1 cellular context compared by ENCODE assay signal in genomic region chr16:97822-98221, GRCh38.
TF ChIP-seq lines count a peak whose summit lies in the region.

No MANE protein-coding gene starts in this region.

TF ChIP-seq in H1, 55 proteins besides CTCF, POLR2A, EP300 and RAD21:
- TF ChIP-seq BCL11A (IDR thresholded peaks at IDR 0.05; ENCODE audit: low read depth in 2 of 2, low read length in 2 of 2) (no peak), PHF8 (conservative IDR thresholded peaks at IDR 0.05; ENCODE audit: low read depth, low read length) (no peak), RXRA (IDR thresholded peaks at IDR 0.05; ENCODE audit: insufficient read depth, low read depth, low read length) (no peak), SP4 (IDR thresholded peaks at IDR 0.05; ENCODE audit: low read length) (no peak), KDM1A (IDR thresholded peaks at IDR 0.05; ENCODE audit: borderline replicate concordance, low read length) (no peak), SP2 (IDR thresholded peaks at IDR 0.05; ENCODE audit: low read length) (no peak), TAF7 (optimal IDR thresholded peaks at IDR 0.05; ENCODE audit: borderline replicate concordance, low read depth, low read length) (no peak), CBX8 (IDR thresholded peaks at IDR 0.05; ENCODE audit: borderline replicate concordance, low read depth, low read length) (no peak), POU5F1 (IDR thresholded peaks at IDR 0.05; ENCODE audit: low read depth, low read length) (no peak), RBBP5 (IDR thresholded peaks at IDR 0.05; ENCODE audit: borderline replicate concordance, low read depth, low read length) (no peak), SP1 (IDR thresholded peaks at IDR 0.05; ENCODE audit: low read depth, low read length) (no peak), POLR2AphosphoS5 (IDR thresholded peaks at IDR 0.05; ENCODE audit: low read depth, low read length) (no peak), SUZ12 (IDR thresholded peaks at IDR 0.05; ENCODE audit: low read length) (no peak), BACH1 (IDR thresholded peaks at IDR 0.05; ENCODE audit: low read length) (no peak), TCF12 (IDR thresholded peaks at IDR 0.05; ENCODE audit: low read depth, low read length) (no peak)
- TF ChIP-seq, protein P1, sequence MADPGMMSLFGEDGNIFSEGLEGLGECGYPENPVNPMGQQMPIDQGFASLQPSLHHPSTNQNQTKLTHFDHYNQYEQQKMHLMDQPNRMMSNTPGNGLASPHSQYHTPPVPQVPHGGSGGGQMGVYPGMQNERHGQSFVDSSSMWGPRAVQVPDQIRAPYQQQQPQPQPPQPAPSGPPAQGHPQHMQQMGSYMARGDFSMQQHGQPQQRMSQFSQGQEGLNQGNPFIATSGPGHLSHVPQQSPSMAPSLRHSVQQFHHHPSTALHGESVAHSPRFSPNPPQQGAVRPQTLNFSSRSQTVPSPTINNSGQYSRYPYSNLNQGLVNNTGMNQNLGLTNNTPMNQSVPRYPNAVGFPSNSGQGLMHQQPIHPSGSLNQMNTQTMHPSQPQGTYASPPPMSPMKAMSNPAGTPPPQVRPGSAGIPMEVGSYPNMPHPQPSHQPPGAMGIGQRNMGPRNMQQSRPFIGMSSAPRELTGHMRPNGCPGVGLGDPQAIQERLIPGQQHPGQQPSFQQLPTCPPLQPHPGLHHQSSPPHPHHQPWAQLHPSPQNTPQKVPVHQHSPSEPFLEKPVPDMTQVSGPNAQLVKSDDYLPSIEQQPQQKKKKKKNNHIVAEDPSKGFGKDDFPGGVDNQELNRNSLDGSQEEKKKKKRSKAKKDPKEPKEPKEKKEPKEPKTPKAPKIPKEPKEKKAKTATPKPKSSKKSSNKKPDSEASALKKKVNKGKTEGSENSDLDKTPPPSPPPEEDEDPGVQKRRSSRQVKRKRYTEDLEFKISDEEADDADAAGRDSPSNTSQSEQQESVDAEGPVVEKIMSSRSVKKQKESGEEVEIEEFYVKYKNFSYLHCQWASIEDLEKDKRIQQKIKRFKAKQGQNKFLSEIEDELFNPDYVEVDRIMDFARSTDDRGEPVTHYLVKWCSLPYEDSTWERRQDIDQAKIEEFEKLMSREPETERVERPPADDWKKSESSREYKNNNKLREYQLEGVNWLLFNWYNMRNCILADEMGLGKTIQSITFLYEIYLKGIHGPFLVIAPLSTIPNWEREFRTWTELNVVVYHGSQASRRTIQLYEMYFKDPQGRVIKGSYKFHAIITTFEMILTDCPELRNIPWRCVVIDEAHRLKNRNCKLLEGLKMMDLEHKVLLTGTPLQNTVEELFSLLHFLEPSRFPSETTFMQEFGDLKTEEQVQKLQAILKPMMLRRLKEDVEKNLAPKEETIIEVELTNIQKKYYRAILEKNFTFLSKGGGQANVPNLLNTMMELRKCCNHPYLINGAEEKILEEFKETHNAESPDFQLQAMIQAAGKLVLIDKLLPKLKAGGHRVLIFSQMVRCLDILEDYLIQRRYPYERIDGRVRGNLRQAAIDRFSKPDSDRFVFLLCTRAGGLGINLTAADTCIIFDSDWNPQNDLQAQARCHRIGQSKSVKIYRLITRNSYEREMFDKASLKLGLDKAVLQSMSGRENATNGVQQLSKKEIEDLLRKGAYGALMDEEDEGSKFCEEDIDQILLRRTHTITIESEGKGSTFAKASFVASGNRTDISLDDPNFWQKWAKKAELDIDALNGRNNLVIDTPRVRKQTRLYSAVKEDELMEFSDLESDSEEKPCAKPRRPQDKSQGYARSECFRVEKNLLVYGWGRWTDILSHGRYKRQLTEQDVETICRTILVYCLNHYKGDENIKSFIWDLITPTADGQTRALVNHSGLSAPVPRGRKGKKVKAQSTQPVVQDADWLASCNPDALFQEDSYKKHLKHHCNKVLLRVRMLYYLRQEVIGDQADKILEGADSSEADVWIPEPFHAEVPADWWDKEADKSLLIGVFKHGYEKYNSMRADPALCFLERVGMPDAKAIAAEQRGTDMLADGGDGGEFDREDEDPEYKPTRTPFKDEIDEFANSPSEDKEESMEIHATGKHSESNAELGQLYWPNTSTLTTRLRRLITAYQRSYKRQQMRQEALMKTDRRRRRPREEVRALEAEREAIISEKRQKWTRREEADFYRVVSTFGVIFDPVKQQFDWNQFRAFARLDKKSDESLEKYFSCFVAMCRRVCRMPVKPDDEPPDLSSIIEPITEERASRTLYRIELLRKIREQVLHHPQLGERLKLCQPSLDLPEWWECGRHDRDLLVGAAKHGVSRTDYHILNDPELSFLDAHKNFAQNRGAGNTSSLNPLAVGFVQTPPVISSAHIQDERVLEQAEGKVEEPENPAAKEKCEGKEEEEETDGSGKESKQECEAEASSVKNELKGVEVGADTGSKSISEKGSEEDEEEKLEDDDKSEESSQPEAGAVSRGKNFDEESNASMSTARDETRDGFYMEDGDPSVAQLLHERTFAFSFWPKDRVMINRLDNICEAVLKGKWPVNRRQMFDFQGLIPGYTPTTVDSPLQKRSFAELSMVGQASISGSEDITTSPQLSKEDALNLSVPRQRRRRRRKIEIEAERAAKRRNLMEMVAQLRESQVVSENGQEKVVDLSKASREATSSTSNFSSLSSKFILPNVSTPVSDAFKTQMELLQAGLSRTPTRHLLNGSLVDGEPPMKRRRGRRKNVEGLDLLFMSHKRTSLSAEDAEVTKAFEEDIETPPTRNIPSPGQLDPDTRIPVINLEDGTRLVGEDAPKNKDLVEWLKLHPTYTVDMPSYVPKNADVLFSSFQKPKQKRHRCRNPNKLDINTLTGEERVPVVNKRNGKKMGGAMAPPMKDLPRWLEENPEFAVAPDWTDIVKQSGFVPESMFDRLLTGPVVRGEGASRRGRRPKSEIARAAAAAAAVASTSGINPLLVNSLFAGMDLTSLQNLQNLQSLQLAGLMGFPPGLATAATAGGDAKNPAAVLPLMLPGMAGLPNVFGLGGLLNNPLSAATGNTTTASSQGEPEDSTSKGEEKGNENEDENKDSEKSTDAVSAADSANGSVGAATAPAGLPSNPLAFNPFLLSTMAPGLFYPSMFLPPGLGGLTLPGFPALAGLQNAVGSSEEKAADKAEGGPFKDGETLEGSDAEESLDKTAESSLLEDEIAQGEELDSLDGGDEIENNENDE (IDR thresholded peaks at IDR 0.05; ENCODE audit: insufficient replicate concordance, low read length) = no peak
